ENCODE assay signal across 14 cellular contexts in the genomic region with DNA sequence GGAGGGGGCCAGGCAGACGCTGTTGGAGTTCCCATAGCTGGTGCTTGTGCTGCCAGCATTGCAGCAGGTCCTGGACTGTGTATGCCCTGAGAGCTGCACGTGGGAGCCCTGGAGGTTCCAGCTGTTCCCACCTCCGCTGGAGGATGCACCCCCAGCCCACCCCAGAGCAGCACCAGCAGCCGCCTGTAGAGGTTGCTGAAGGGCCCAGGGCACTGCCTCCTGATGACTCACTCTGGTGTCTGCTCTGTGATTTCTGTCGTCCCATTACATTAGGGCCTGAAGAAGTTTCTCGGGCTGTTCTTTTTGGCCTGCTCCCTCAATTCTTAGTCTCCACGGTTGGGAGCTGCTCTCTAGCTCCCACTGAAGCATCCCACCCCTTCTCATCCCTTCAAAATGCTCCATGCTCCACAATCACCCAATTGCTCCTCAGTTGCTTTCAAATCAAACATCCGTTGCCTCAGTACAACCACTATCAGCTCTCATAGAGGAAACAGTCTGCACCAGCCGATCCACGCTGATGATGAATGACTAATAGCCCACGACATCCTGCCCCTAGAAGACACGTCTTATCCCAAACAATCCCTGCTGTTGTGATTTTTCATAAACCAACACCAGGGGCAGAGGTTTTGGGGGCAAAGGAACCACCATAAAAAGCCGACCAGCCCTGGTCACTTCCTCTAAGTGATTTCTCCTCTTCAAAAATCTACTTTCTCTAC.
A peak's percentile ranks its signal among the peaks of the same experiment; 100 is the strongest.
DNase-seq lines count a peak whose midpoint lies in the region; ATAC-seq, FAIRE-seq and TF ChIP-seq lines count a peak whose summit lies in the region.
"Had no signal": no experiment of that assay in that cellular context is flagged by ENCODE, and none has a peak within 500 bp of the region (broad histone marks: within the 10 kb centered on the region; RNA-seq: fewer than 3 reads in every experiment).

No MANE protein-coding gene starts in this region.

- no peak overlapping the region for H3K9ac ChIP-seq in astrocyte (ENCODE audit: low read length)

- H3K36me3 Mint-ChIP-seq in astrocyte (ENCODE audit: low read depth, unreplicated experiment), result peaks cover 2% of the 10 kb centered on the region
- H3K36me3 Mint-ChIP-seq: activated naive CD8-positive, alpha-beta T cell had no signal

- no peaks in the 10 kb centered on the region for H3K36me3 ChIP-seq in cardiac muscle cell
- H3K36me3 ChIP-seq in astrocyte (ENCODE audit: insufficient read depth, low read length), result no peaks in the 10 kb centered on the region

- H3K4me1 ChIP-seq in cardiac muscle cell (ENCODE audit: low read depth), result no peaks in the 10 kb centered on the region
- H3K4me1 ChIP-seq in right cardiac atrium (ENCODE audit: control insufficient read depth, insufficient read depth, low read length), result no peaks in the 10 kb centered on the region
- H3K4me1 ChIP-seq in astrocyte (ENCODE audit: insufficient read depth, low read length), result peaks cover 13% of the 10 kb centered on the region

- 81% methylated on average over 13 of the region's 13 CpGs for WGBS in right cardiac atrium

- peak overlapping the region; percentile 40 for H3K4me3 Mint-ChIP-seq in astrocyte (ENCODE audit: unreplicated experiment)
- H3K4me3 Mint-ChIP-seq: activated naive CD8-positive, alpha-beta T cell had no signal

- DNase-seq in cardiac muscle cell (ENCODE audit: low read depth in 1 of 2, low spot score in 1 of 2), result peak in 1 of 2 donors; percentile 57
- DNase-seq in right cardiac atrium, result no peak
- DNase-seq in astrocyte (ENCODE audit: low read depth), result peak; percentile 23
- DNase-seq in foreskin melanocyte, result peak; percentile 17
- peak; percentile 6 for DNase-seq in urothelium cell line (ENCODE audit: low spot score)
- no peak for DNase-seq in NCI-H82 treated with DMSO at 0.1 percent for 48 hours (lab: John Stamatoyannopoulos, UW; ENCODE audit: unreplicated experiment)
- no peak for DNase-seq in OCI-M1 (lab: John Stamatoyannopoulos, UW)
- DNase-seq: ACHN; activated CD4-positive, CD25-positive, alpha-beta regulatory T cell treated with anti-CD3 and anti-CD28 coated beads, Interleukin-2, amount 50 U/mL, for 72 hours; Calu3 had no signal

- ATAC-seq in right cardiac atrium (no peak), HG02884 (IDR thresholded peaks at IDR 0.05; ENCODE audit: unreplicated experiment) (no peak)

- intact Hi-C loops in right cardiac atrium (cut with DNase I), result no loop called here

- H3K27me3 ChIP-seq in cardiac muscle cell, result no peaks in the 10 kb centered on the region
- no peaks in the 10 kb centered on the region for H3K27me3 ChIP-seq in right cardiac atrium (ENCODE audit: control insufficient read depth, insufficient read depth)
- H3K27me3 ChIP-seq in astrocyte (ENCODE audit: insufficient read depth, low read length), result no peaks in the 10 kb centered on the region

- no peak overlapping the region for H3K4me3 ChIP-seq in cardiac muscle cell
- H3K4me3 ChIP-seq in right cardiac atrium (ENCODE audit: low read length), result no peak overlapping the region
- no peak overlapping the region for H3K4me3 ChIP-seq in astrocyte (ENCODE audit: insufficient read depth, low read depth, low read length)

- H3K79me2 ChIP-seq in astrocyte (ENCODE audit: insufficient read depth, low read length), result no peaks in the 10 kb centered on the region

- H3K27ac ChIP-seq in cardiac muscle cell (no peak overlapping the region), right cardiac atrium (ENCODE audit: low read length) (no peak overlapping the region), astrocyte (ENCODE audit: low read depth, low read length) (peak overlapping the region; percentile 54)

- FAIRE-seq in astrocyte (lab: Jason Lieb, UNC) (no peak), urothelium cell line (lab: Jason Lieb, UNC) (no peak)
- FAIRE-seq: colon, H54 had no signal

- no peaks in the 10 kb centered on the region for H3K9me3 ChIP-seq in cardiac muscle cell (ENCODE audit: low read depth)
- H3K9me3 ChIP-seq in right cardiac atrium (ENCODE audit: control insufficient read depth, low read length), result no peaks in the 10 kb centered on the region
- no peaks in the 10 kb centered on the region for H3K9me3 ChIP-seq in astrocyte (ENCODE audit: insufficient read depth, low read depth, low read length)

- peak overlapping the region; percentile 45 for H3K4me2 ChIP-seq in astrocyte (ENCODE audit: low read length)

- H3K9me3 Mint-ChIP-seq in astrocyte (ENCODE audit: unreplicated experiment), result peaks cover 11% of the 10 kb centered on the region

- H2AFZ ChIP-seq in astrocyte (ENCODE audit: low read depth, low read length), result peak overlapping the region; percentile 82

- no peaks in the 10 kb centered on the region for H4K20me1 ChIP-seq in astrocyte (ENCODE audit: insufficient read depth, low read length)

- peak; percentile 43 for TF ChIP-seq CTCF in cardiac muscle cell (IDR thresholded peaks at IDR 0.05; ENCODE audit: low read depth, low read length)
- peak; percentile 12 for TF ChIP-seq CTCF in astrocyte (IDR thresholded peaks at IDR 0.05; ENCODE audit: insufficient read depth, low read depth, low read length)

- peaks cover 40% of the 10 kb centered on the region for H3K4me1 Mint-ChIP-seq in astrocyte (ENCODE audit: low read depth, unreplicated experiment)

- H3K27me3 Mint-ChIP-seq in astrocyte (ENCODE audit: low read depth, unreplicated experiment), result no peaks in the 10 kb centered on the region

- H3K27ac Mint-ChIP-seq in astrocyte (ENCODE audit: unreplicated experiment), result peak overlapping the region; percentile 56
- H3K27ac Mint-ChIP-seq: activated naive CD8-positive, alpha-beta T cell had no signal

Comparison
In these comparisons a context has a peak if more than half of its experiments do, and no peak if none do; other contexts are left out.
1. DNase-seq: peak in astrocyte (single experiment), foreskin melanocyte (single experiment) and urothelium cell line (single experiment); none in right cardiac atrium (0 of 3), NCI-H82 treated with DMSO at 0.1 percent for 48 hours (single experiment) and OCI-M1 (single experiment).